In genomic region chr6:5958948-5959347, GRCh38 we compare ENCODE assay signal across 29 cellular contexts. TPM values are rescaled to one million over a fixed set of nuclear protein-coding genes. Genes with fewer than 3 reads are reported as not detected.
"Had no signal": no experiment of that assay in that cellular context is flagged by ENCODE, and none has a peak within 500 bp of the region (broad histone marks: within the 10 kb centered on the region; RNA-seq: fewer than 3 reads in every experiment).

No MANE protein-coding gene starts in this region.

- H3K9me3 ChIP-seq: ascending aorta, breast epithelium, colonic mucosa, esophagus muscularis mucosa, gastrocnemius medialis had no signal

- H3K36me3 ChIP-seq: ascending aorta, breast epithelium, cardiac muscle cell, colonic mucosa, esophagus muscularis mucosa, gastrocnemius medialis, heart left ventricle had no signal

- H3K4me3 Mint-ChIP-seq: activated CD4-positive, alpha-beta T cell treated with anti-CD3 and anti-CD28 coated beads, Interleukin-2, amount 10 ng/mL, durations not matched to agents 7 days and 5 days; activated CD8-positive, alpha-beta T cell treated with anti-CD3 and anti-CD28 coated beads for 36 hours; activated naive CD4-positive, alpha-beta T cell treated with anti-CD3 and anti-CD28 coated beads for 36 hours; activated naive CD4-positive, alpha-beta T cell treated with anti-CD3 and anti-CD28 coated beads, Interleukin-2, amount 50 U/mL, for 24 hours; activated naive CD8-positive, alpha-beta T cell treated with anti-CD3 and anti-CD28 coated beads, Interleukin-2, amount 10 ng/mL, durations not matched to agents 7 days and 5 days; activated T-helper 1 cell treated with anti-CD3 and anti-CD28 coated beads, Interleukin-12 subunit alpha, Interleukin-12 subunit beta, Interleukin-2, Interleukin-4 antibody, amounts not matched to agents 30 ng/mL and 10 ng/mL and 1 ng/mL, durations not matched to agents 14 hours and 24 hours and 36 hours; brain; WTC11 had no signal

- H3K27ac Mint-ChIP-seq: activated CD4-positive, alpha-beta T cell treated with anti-CD3 and anti-CD28 coated beads, Interleukin-2, amount 10 ng/mL, durations not matched to agents 7 days and 5 days; activated CD8-positive, alpha-beta T cell treated with anti-CD3 and anti-CD28 coated beads for 36 hours; activated naive CD4-positive, alpha-beta T cell treated with anti-CD3 and anti-CD28 coated beads for 36 hours; activated naive CD4-positive, alpha-beta T cell treated with anti-CD3 and anti-CD28 coated beads, Interleukin-2, amount 50 U/mL, for 24 hours; activated naive CD8-positive, alpha-beta T cell treated with anti-CD3 and anti-CD28 coated beads, Interleukin-2, amount 10 ng/mL, durations not matched to agents 7 days and 5 days; activated T-helper 1 cell treated with anti-CD3 and anti-CD28 coated beads, Interleukin-12 subunit alpha, Interleukin-12 subunit beta, Interleukin-2, Interleukin-4 antibody, amounts not matched to agents 30 ng/mL and 10 ng/mL and 1 ng/mL, durations not matched to agents 14 hours and 24 hours and 36 hours; activated T-helper 2 cell treated with anti-CD3 and anti-CD28 coated beads, Interferon-gamma antibody, Interleukin-2, Interleukin-4, amounts not matched to agents 10 μg/mL and 5 μg/mL and 100 μg/mL, durations not matched to agents 14 hours and 24 hours and 36 hours; brain; WTC11 had no signal

- H3K4me3 ChIP-seq: ascending aorta, breast epithelium, cardiac muscle cell, colonic mucosa, esophagus muscularis mucosa, gastrocnemius medialis, heart left ventricle had no signal

- H3K9me3 Mint-ChIP-seq: activated CD4-positive, alpha-beta T cell treated with anti-CD3 and anti-CD28 coated beads, Interleukin-2, amount 10 ng/mL, durations not matched to agents 7 days and 5 days; activated CD8-positive, alpha-beta T cell treated with anti-CD3 and anti-CD28 coated beads for 36 hours; activated naive CD4-positive, alpha-beta T cell treated with anti-CD3 and anti-CD28 coated beads for 36 hours; activated naive CD4-positive, alpha-beta T cell treated with anti-CD3 and anti-CD28 coated beads, Interleukin-2, amount 50 U/mL, for 24 hours; activated naive CD8-positive, alpha-beta T cell treated with anti-CD3 and anti-CD28 coated beads, Interleukin-2, amount 10 ng/mL, durations not matched to agents 7 days and 5 days; activated T-helper 1 cell treated with anti-CD3 and anti-CD28 coated beads, Interleukin-12 subunit alpha, Interleukin-12 subunit beta, Interleukin-2, Interleukin-4 antibody, amounts not matched to agents 30 ng/mL and 10 ng/mL and 1 ng/mL, durations not matched to agents 14 hours and 24 hours and 36 hours; activated T-helper 2 cell treated with anti-CD3 and anti-CD28 coated beads, Interferon-gamma antibody, Interleukin-2, Interleukin-4, amounts not matched to agents 10 μg/mL and 5 μg/mL and 100 μg/mL, durations not matched to agents 14 hours and 24 hours and 36 hours; brain; WTC11 had no signal

- H3K27ac ChIP-seq: ascending aorta, breast epithelium, cardiac muscle cell, colonic mucosa, esophagus muscularis mucosa, foreskin keratinocyte, gastrocnemius medialis, heart left ventricle had no signal

- H3K27me3 ChIP-seq: ascending aorta, breast epithelium, cardiac muscle cell, colonic mucosa, esophagus muscularis mucosa, foreskin keratinocyte, gastrocnemius medialis had no signal

- ATAC-seq: activated CD8-positive, alpha-beta T cell treated with anti-CD3 and anti-CD28 coated beads for 36 hours; foreskin keratinocyte; gastrocnemius medialis; heart left ventricle; WTC11 had no signal

- H3K36me3 Mint-ChIP-seq: activated naive CD4-positive, alpha-beta T cell treated with anti-CD3 and anti-CD28 coated beads, Interleukin-2, amount 50 U/mL, for 24 hours; brain; WTC11 had no signal

- DNase-seq: activated CD4-positive, alpha-beta T cell treated with anti-CD3 and anti-CD28 coated beads for 1 hour; activated CD4-positive, alpha-beta T cell treated with anti-CD3 and anti-CD28 coated beads for 4 hours; activated CD4-positive, alpha-beta T cell treated with anti-CD3 and anti-CD28 coated beads, Interleukin-2, amount 10 ng/mL, durations not matched to agents 7 days and 5 days; activated CD4-positive, alpha-beta T cell treated with anti-CD3 and anti-CD28 coated beads, Interleukin-2, amount 50 U/mL, for 4 hours; activated CD8-positive, alpha-beta memory T cell treated with anti-CD3 and anti-CD28 coated beads for 24 hours; activated CD8-positive, alpha-beta T cell treated with anti-CD3 and anti-CD28 coated beads for 36 hours; activated effector memory CD4-positive, alpha-beta T cell treated with anti-CD3 and anti-CD28 coated beads, Interleukin-2, amount 50 U/mL, for 16 hours; activated naive CD4-positive, alpha-beta T cell treated with anti-CD3 and anti-CD28 coated beads for 36 hours; activated naive CD8-positive, alpha-beta T cell treated with anti-CD3 and anti-CD28 coated beads, Interleukin-2, amount 10 ng/mL, durations not matched to agents 7 days and 5 days; activated T-cell treated with anti-CD3 and anti-CD28 coated beads, Interleukin-2, amount 50 U/mL, for 48 hours; central memory CD4-positive, alpha-beta T cell; cerebellar nuclear complex; colonic mucosa; effector memory CD4-positive, alpha-beta T cell; erythroblast; foreskin keratinocyte; gastrocnemius medialis; glutamatergic neuron; heart left ventricle; T-helper 2 cell had no signal

- H3K4me1 Mint-ChIP-seq: activated CD4-positive, alpha-beta T cell treated with anti-CD3 and anti-CD28 coated beads, Interleukin-2, amount 10 ng/mL, durations not matched to agents 7 days and 5 days; activated naive CD4-positive, alpha-beta T cell treated with anti-CD3 and anti-CD28 coated beads, Interleukin-2, amount 50 U/mL, for 24 hours; activated naive CD8-positive, alpha-beta T cell treated with anti-CD3 and anti-CD28 coated beads, Interleukin-2, amount 10 ng/mL, durations not matched to agents 7 days and 5 days; brain had no signal

- H3K4me1 ChIP-seq: ascending aorta, breast epithelium, colonic mucosa, esophagus muscularis mucosa, foreskin keratinocyte, gastrocnemius medialis, heart left ventricle had no signal

RNA-seq across cellular contexts. Expression of gene NRN1, which starts 47.8 kb away (rescaled TPM):
- total RNA-seq: foreskin keratinocyte had no signal
- polyA plus RNA-seq: foreskin keratinocyte had no signal
